ENCODE assay signal across 8 cellular contexts in genomic region chr1:198167436-198167934, GRCh38. TPM values are rescaled to one million over a fixed set of nuclear protein-coding genes. Genes with fewer than 3 reads are reported as not detected.
DNase-seq lines count a peak whose midpoint lies in the region; ATAC-seq and TF ChIP-seq lines count a peak whose summit lies in the region.

No MANE protein-coding gene starts in this region.

- 43% methylated on average over 3 of the region's 3 CpGs for WGBS in smooth muscle cell (ENCODE audit: low lambda C conversion rate)
- 32 to 42% methylated on average over 3 of the region's 3 CpGs for WGBS in transverse colon (ENCODE audit: low coverage in 1 of 2), 2 donors

- no peak for TF ChIP-seq POLR2A in transverse colon (IDR thresholded peaks at IDR 0.05)

- H3K4me3 ChIP-seq in brain microvascular endothelial cell (ENCODE audit: low read depth, low read length) (no peak overlapping the region), smooth muscle cell (no peak overlapping the region), colonic mucosa (no peak overlapping the region), transverse colon (no peak overlapping the region)

- H3K9ac ChIP-seq in smooth muscle cell (ENCODE audit: low read depth) = no peak overlapping the region
- H3K9ac ChIP-seq in colonic mucosa (ENCODE audit: low read depth in 2 of 2, low read length in 2 of 2) = no peak overlapping the region

- no peak overlapping the region for H3K4me2 ChIP-seq in smooth muscle cell

- in situ Hi-C loops in brain microvascular endothelial cell (cut with HindIII; ENCODE audit: low pct_ligation_motif_present, low sequenced_read_pairs) (no loop called here), transverse colon (cut with MboI; ENCODE audit: low pct_ligation_motif_present in 1 of 4, low pct_unique_long_range_greater_than_20kb in 1 of 4, low sequenced_read_pairs in 3 of 4) (loop anchor here in 1 of 4 donors (25.0 kb wide), 1 partner anchor 520 kb away; no protein-coding TSS in a partner anchor)

- H3F3A ChIP-seq in smooth muscle cell (ENCODE audit: low read depth) = no peaks in the 10 kb centered on the region

- H4K20me1 ChIP-seq in smooth muscle cell (ENCODE audit: low read depth) = peaks cover 86% of the 10 kb centered on the region

- no peaks in the 10 kb centered on the region for H3K9me3 ChIP-seq in smooth muscle cell (replicated peaks; ENCODE audit: low read depth)
- H3K9me3 ChIP-seq in colonic mucosa = no peaks in the 10 kb centered on the region
- H3K9me3 ChIP-seq in transverse colon = no peaks in the 10 kb centered on the region

- peak; percentile 33 for ATAC-seq in GM18508 (IDR thresholded peaks at IDR 0.05; ENCODE audit: insufficient read depth, unreplicated experiment)
- peak; percentile 46 for ATAC-seq in GM21825 (IDR thresholded peaks at IDR 0.05; ENCODE audit: unreplicated experiment)

- H3K27ac ChIP-seq in brain microvascular endothelial cell = peak overlapping the region; percentile 36
- peak overlapping the region; percentile 69 for H3K27ac ChIP-seq in smooth muscle cell (ENCODE audit: low read depth)
- H3K27ac ChIP-seq in colonic mucosa = no peak overlapping the region
- peak overlapping the region in 1 of 4 donors; percentile 25 for H3K27ac ChIP-seq in transverse colon

- DNase-seq in M059J (ENCODE audit: low read depth) = peak; percentile 87
- peak; percentile 49 for DNase-seq in brain microvascular endothelial cell
- DNase-seq in smooth muscle cell (lab: John Stamatoyannopoulos, UW; ENCODE audit: unreplicated experiment) = no peak
- no peak for DNase-seq in colonic mucosa
- no peak for DNase-seq in transverse colon
- DNase-seq in foreskin melanocyte = no peak

- H2AFZ ChIP-seq in smooth muscle cell (ENCODE audit: low read depth) = no peak overlapping the region

- H3K36me3 ChIP-seq in brain microvascular endothelial cell (replicated peaks) (no peaks in the 10 kb centered on the region), smooth muscle cell (ENCODE audit: low read depth) (no peaks in the 10 kb centered on the region), colonic mucosa (no peaks in the 10 kb centered on the region), transverse colon (no peaks in the 10 kb centered on the region)

- TF ChIP-seq EP300 in transverse colon (IDR thresholded peaks at IDR 0.05; ENCODE audit: low read depth) = no peak

- H3K4me1 ChIP-seq in smooth muscle cell (ENCODE audit: low read depth) (peaks cover 24% of the 10 kb centered on the region), colonic mucosa (peaks cover 7% of the 10 kb centered on the region), transverse colon (peaks cover 27 to 94% (median 48%) of the 10 kb centered on the region in 4 donors)

- TF ChIP-seq CTCF in brain microvascular endothelial cell (IDR thresholded peaks at IDR 0.05; ENCODE audit: low read depth, low read length, missing control alignments) (no peak), smooth muscle cell (IDR thresholded peaks at IDR 0.05; ENCODE audit: borderline replicate concordance, insufficient read depth, poor library complexity, severe bottlenecking) (no peak), colonic mucosa (IDR thresholded peaks at IDR 0.05) (no peak), transverse colon (IDR thresholded peaks at IDR 0.05) (no peak)

- H3K27me3 ChIP-seq in brain microvascular endothelial cell (replicated peaks) (no peaks in the 10 kb centered on the region), smooth muscle cell (ENCODE audit: low read depth) (no peaks in the 10 kb centered on the region), colonic mucosa (no peaks in the 10 kb centered on the region), transverse colon (no peaks in the 10 kb centered on the region)

- peaks cover 97% of the 10 kb centered on the region for H3K79me2 ChIP-seq in smooth muscle cell (ENCODE audit: low read depth)

- intact Hi-C loops in colonic mucosa (cut with DNase I) = no loop called here
- intact Hi-C loops in transverse colon (cut with DNase I; ENCODE audit: low total_unique reads) = no loop called here

RNA-seq across cellular contexts. Expression of gene NEK7, which starts 10.7 kb away (rescaled TPM):
- total RNA-seq in M059J (2014; rRNA removed; shearing (Covaris generic)) = 181 and 192 TPM in 2 replicates
- total RNA-seq in smooth muscle cell (141 and 148 TPM in 2 replicates), colonic mucosa (10 to 100 TPM; 45.4 to 64.7 TPM), transverse colon (10 to 100 TPM; 40.4 to 71.0 (median 57.6) TPM)
- polyA plus RNA-seq in smooth muscle cell = 26.1 and 33.7 TPM in 2 replicates

Comparison
In these comparisons a context has a peak if more than half of its experiments do, and no peak if none do; other contexts are left out.
1. DNase-seq: peak in M059J (single experiment) and brain microvascular endothelial cell (single experiment); none in smooth muscle cell (single experiment), colonic mucosa (single experiment), transverse colon (single experiment) and foreskin melanocyte (single experiment).